8 cellular contexts compared by ENCODE assay signal in genomic region chr3:63912768-63913588, GRCh38. TPM values are rescaled to one million over a fixed set of nuclear protein-coding genes. Genes with fewer than 3 reads are reported as not detected.
A peak's percentile ranks its signal among the peaks of the same experiment; 100 is the strongest.
DNase-seq lines count a peak whose midpoint lies in the region; ATAC-seq lines count a peak whose summit lies in the region.

No MANE protein-coding gene starts in this region.

- DNase-seq in Right ventricle myocardium inferior (ENCODE audit: missing footprints): peak; percentile 77
- DNase-seq in cardiac septum (ENCODE audit: low spot score): no peak
- peak; percentile 47 for DNase-seq in HT1080 (ENCODE audit: low read depth)
- peak; percentile 68 for DNase-seq in activated CD4-positive, alpha-beta T cell treated with anti-CD3 and anti-CD28 coated beads for 36 hours
- DNase-seq in dermis blood vessel endothelial cell: peak; percentile 67
- DNase-seq in medulla oblongata (ENCODE audit: extremely low spot score): peak; percentile 34
- peak; percentile 37 for DNase-seq in stimulated activated CD8-positive, alpha-beta memory T cell treated with anti-CD3 and anti-CD28 coated beads, Interleukin-12 subunit alpha, Interleukin-12 subunit beta, amount 100 ng/mL, for 4 hours (ENCODE audit: low read depth)
- DNase-seq in UCSD-AML1 (lab: John Stamatoyannopoulos, UW; ENCODE audit: unreplicated experiment): no peak

- ATAC-seq in Right ventricle myocardium inferior: peak; percentile 6
- ATAC-seq in activated CD4-positive, alpha-beta T cell treated with anti-CD3 and anti-CD28 coated beads for 36 hours: peak; percentile 33

- peaks cover 45% of the 10 kb centered on the region for H3K36me3 Mint-ChIP-seq in activated CD4-positive, alpha-beta T cell treated with anti-CD3 and anti-CD28 coated beads for 36 hours (ENCODE audit: low read depth)

- peaks cover 53% of the 10 kb centered on the region for H3K4me1 Mint-ChIP-seq in activated CD4-positive, alpha-beta T cell treated with anti-CD3 and anti-CD28 coated beads for 36 hours

- no peaks in the 10 kb centered on the region for H3K9me3 Mint-ChIP-seq in activated CD4-positive, alpha-beta T cell treated with anti-CD3 and anti-CD28 coated beads for 36 hours (ENCODE audit: low read depth)

- peak overlapping the region; percentile 88 for H3K4me3 Mint-ChIP-seq in activated CD4-positive, alpha-beta T cell treated with anti-CD3 and anti-CD28 coated beads for 36 hours

- POLR2A ChIA-PET in activated CD4-positive, alpha-beta T cell treated with anti-CD3 and anti-CD28 coated beads for 36 hours (lab: Charles Lee): no interaction called here

- CTCF ChIA-PET in activated CD4-positive, alpha-beta T cell treated with anti-CD3 and anti-CD28 coated beads for 36 hours (lab: Charles Lee): interaction anchor here (0.5 to 0.7 kb wide), 2 partner anchors 10 to 15 kb away, joined by 3 read pairs; no protein-coding TSS in a partner anchor

- H3K27me3 Mint-ChIP-seq in activated CD4-positive, alpha-beta T cell treated with anti-CD3 and anti-CD28 coated beads for 36 hours: no peaks in the 10 kb centered on the region

- intact Hi-C loops in Right ventricle myocardium inferior (cut with DNase I): loop anchor here (2.0 to 5.0 kb wide), 2 partner anchors 49 to 80 kb away; no protein-coding TSS in a partner anchor
- intact Hi-C loops in cardiac septum (cut with DNase I): loop anchor here (1.0 to 5.0 kb wide), 3 partner anchors 49 to 79 kb away; no protein-coding TSS in a partner anchor
- intact Hi-C loops in activated CD4-positive, alpha-beta T cell treated with anti-CD3 and anti-CD28 coated beads for 36 hours (cut with DNase I, micrococcal nuclease): loop anchor here (1.0 to 10.0 kb wide), 6 partner anchors 48 to 1598 kb away; partner anchors contain the start of genes PSMD6 (in 2 of the 2), ATXN7 (in 1 of the 2) and THOC7 (in 1 of the 2)

- H3K27ac Mint-ChIP-seq in activated CD4-positive, alpha-beta T cell treated with anti-CD3 and anti-CD28 coated beads for 36 hours: peak overlapping the region; percentile 84

RNA-seq across cellular contexts. Expression of gene SCAANT1, which starts 0.8 kb away (rescaled TPM):
- not detected for total RNA-seq in Right ventricle myocardium inferior
- not detected for total RNA-seq in cardiac septum
- total RNA-seq in HT1080 (2014; rRNA removed; shearing (Covaris generic)): not detected in 2 replicates
- polyA plus RNA-seq in HT1080 (2015; cell fraction: cytosol; rRNA removed): not detected in 2 replicates
- not detected in 2 replicates for polyA plus RNA-seq in HT1080 (2015; cell fraction: nucleus; rRNA removed)
- not detected for total RNA-seq in activated CD4-positive, alpha-beta T cell treated with anti-CD3 and anti-CD28 coated beads for 36 hours
- not detected in 2 replicates for total RNA-seq in dermis blood vessel endothelial cell

RNA-seq across cellular contexts. Expression of gene ATXN7, which starts 49.3 kb away (rescaled TPM):
- total RNA-seq in Right ventricle myocardium inferior (9.3 TPM), cardiac septum (26.4 TPM), dermis blood vessel endothelial cell (9.0 and 13.6 TPM in 2 replicates)
- 7.0 and 7.6 TPM in 2 replicates for total RNA-seq in HT1080 (2014; rRNA removed; shearing (Covaris generic))
- 5.5 and 6.0 TPM in 2 replicates for polyA plus RNA-seq in HT1080 (2015; cell fraction: cytosol; rRNA removed)
- 17.6 and 18.9 TPM in 2 replicates for polyA plus RNA-seq in HT1080 (2015; cell fraction: nucleus; rRNA removed)
- 10 to 100 TPM; 27.1 to 58.3 TPM for total RNA-seq in activated CD4-positive, alpha-beta T cell treated with anti-CD3 and anti-CD28 coated beads for 36 hours

RNA-seq across cellular contexts. Expression of gene THOC7, which starts 49.4 kb away (rescaled TPM):
- total RNA-seq in Right ventricle myocardium inferior: 79.1 TPM
- total RNA-seq in cardiac septum: 74.3 TPM
- total RNA-seq in HT1080 (2014; rRNA removed; shearing (Covaris generic)): 68.3 and 96.4 TPM in 2 replicates
- 118 and 130 TPM in 2 replicates for polyA plus RNA-seq in HT1080 (2015; cell fraction: cytosol; rRNA removed)
- 32.4 and 33.9 TPM in 2 replicates for polyA plus RNA-seq in HT1080 (2015; cell fraction: nucleus; rRNA removed)
- 10 to 100 TPM; 80.8 to 87.1 TPM for total RNA-seq in activated CD4-positive, alpha-beta T cell treated with anti-CD3 and anti-CD28 coated beads for 36 hours
- 41.9 and 61.8 TPM in 2 replicates for total RNA-seq in dermis blood vessel endothelial cell

Comparison
In these comparisons a context has a peak if more than half of its experiments do, and no peak if none do; other contexts are left out.
1. DNase-seq: peak in Right ventricle myocardium inferior (single experiment), HT1080 (single experiment), activated CD4-positive, alpha-beta T cell treated with anti-CD3 and anti-CD28 coated beads for 36 hours (single experiment), dermis blood vessel endothelial cell (single experiment), medulla oblongata (single experiment) and stimulated activated CD8-positive, alpha-beta memory T cell treated with anti-CD3 and anti-CD28 coated beads, Interleukin-12 subunit alpha, Interleukin-12 subunit beta, amount 100 ng/mL, for 4 hours (single experiment); none in cardiac septum (single experiment) and UCSD-AML1 (single experiment).